ENCODE assay signal across 9 cellular contexts in genomic region chr19:40421468-40421778, GRCh38. TPM values are rescaled to one million over a fixed set of nuclear protein-coding genes. Genes with fewer than 3 reads are reported as not detected.
DNase-seq lines count a peak whose midpoint lies in the region; ATAC-seq and TF ChIP-seq lines count a peak whose summit lies in the region.
"Had no signal": no experiment of that assay in that cellular context is flagged by ENCODE, and none has a peak within 500 bp of the region (broad histone marks: within the 10 kb centered on the region; RNA-seq: fewer than 3 reads in every experiment).

No MANE protein-coding gene starts in this region.

- H3K27ac ChIP-seq in DOHH2 (ENCODE audit: low read depth, low read length) (0 out of 2 replicates have a peak overlapping the region, but pooled peaks have one; percentile 8), RWPE1 (peak overlapping the region; percentile 93), epithelial cell of prostate (peak overlapping the region; percentile 96)

- H3K4me1 ChIP-seq in DOHH2 (ENCODE audit: control insufficient read depth, low read length): peaks cover 46% of the 10 kb centered on the region

- no peaks in the 10 kb centered on the region for H3K27me3 ChIP-seq in DOHH2 (ENCODE audit: control insufficient read depth, low read length)

- H3K79me2 ChIP-seq in DOHH2 (ENCODE audit: control insufficient read depth, low read length): peaks cover 13% of the 10 kb centered on the region

- TF ChIP-seq CTCF in DOHH2 (IDR thresholded peaks at IDR 0.05; ENCODE audit: low read depth, low read length, poor library complexity, severe bottlenecking) (no peak), RWPE1 (conservative IDR thresholded peaks at IDR 0.05; ENCODE audit: low read depth) (no peak), progenitor cell of endocrine pancreas (IDR thresholded peaks at IDR 0.05; ENCODE audit: unreplicated experiment) (no peak)

- CTCF ChIA-PET in RWPE1 (lab: Yijun Ruan, JAX): interaction anchor here (0.5 to 1.9 kb wide), 10 partner anchors 10 to 150 kb away, joined by 3 to 15 read pairs (median 4); partner anchors contain the start of gene SERTAD3

- H3K27ac Mint-ChIP-seq in progenitor cell of endocrine pancreas: peak overlapping the region; percentile 97

- no peaks in the 10 kb centered on the region for H3K9me3 Mint-ChIP-seq in progenitor cell of endocrine pancreas (ENCODE audit: low read depth)

- H3K4me1 Mint-ChIP-seq in progenitor cell of endocrine pancreas (ENCODE audit: low read depth): peaks cover 12% of the 10 kb centered on the region

- ATAC-seq in HG02798 (IDR thresholded peaks at IDR 0.05; ENCODE audit: poor library complexity, unreplicated experiment) (no peak), HG02852 (IDR thresholded peaks at IDR 0.05; ENCODE audit: unreplicated experiment) (no peak)

- H3K9me2 ChIP-seq in DOHH2 (replicated peaks; ENCODE audit: control insufficient read depth, low read length): no peaks in the 10 kb centered on the region

- no peak for DNase-seq in RWPE1 (ENCODE audit: low spot score)
- DNase-seq in epithelial cell of prostate (ENCODE audit: low read depth, low spot score): no peak
- no peak for DNase-seq in progenitor cell of endocrine pancreas (ENCODE audit: low spot score, unreplicated experiment)
- no peak for DNase-seq in dedifferentiated amniotic fluid mesenchymal stem cell (ENCODE audit: extremely low spot score)
- DNase-seq in kidney glomerular epithelial cell (lab: John Stamatoyannopoulos, UW): no peak
- DNase-seq: activated CD8-positive, alpha-beta memory T cell treated with anti-CD3 and anti-CD28 coated beads, Interleukin-2, amount 50 U/mL, for 4 hours had no signal

- no peaks in the 10 kb centered on the region for H4K20me1 ChIP-seq in DOHH2 (ENCODE audit: control insufficient read depth, insufficient read depth, low read depth, low read length)

- H3K4me3 Mint-ChIP-seq in progenitor cell of endocrine pancreas (ENCODE audit: low read depth): peak overlapping the region; percentile 71

- H3K9me3 ChIP-seq in DOHH2 (ENCODE audit: control insufficient read depth, insufficient read depth, low read length): no peaks in the 10 kb centered on the region

- H3K4me2 ChIP-seq in DOHH2 (ENCODE audit: low read length): peak overlapping the region; percentile 88

- peaks cover 2% of the 10 kb centered on the region for H3K27me3 Mint-ChIP-seq in progenitor cell of endocrine pancreas

- POLR2A ChIA-PET in RWPE1 (lab: Yijun Ruan, JAX; ENCODE audit: low non-redundant PET): interaction anchor here (0.7 to 2.0 kb wide), 3 partner anchors 22 to 197 kb away, joined by 3 to 10 read pairs (median 3); partner anchors contain the start of gene BLVRB

- H3F3A ChIP-seq in DOHH2 (ENCODE audit: control insufficient read depth, insufficient read depth): peaks cover 9% of the 10 kb centered on the region

- H3K36me3 Mint-ChIP-seq in progenitor cell of endocrine pancreas (ENCODE audit: insufficient read depth): no peaks in the 10 kb centered on the region

- H3K36me3 ChIP-seq in DOHH2 (ENCODE audit: control insufficient read depth, low read length): peaks cover 12% of the 10 kb centered on the region

- peak overlapping the region; percentile 76 for H3K4me3 ChIP-seq in DOHH2 (ENCODE audit: low read length)

RNA-seq across cellular contexts. Expression of gene SERTAD1, which starts 4.4 kb away (rescaled TPM):
- total RNA-seq in progenitor cell of endocrine pancreas: 4.1 and 4.4 TPM in 2 replicates

RNA-seq across cellular contexts. Expression of gene PRX, which starts 8.2 kb away (rescaled TPM):
- total RNA-seq in progenitor cell of endocrine pancreas: 0.96 and 1.2 TPM in 2 replicates

RNA-seq across cellular contexts. Expression of gene SERTAD3, which starts 22.7 kb away (rescaled TPM):
- total RNA-seq in progenitor cell of endocrine pancreas: 26.5 and 27.5 TPM in 2 replicates

RNA-seq across cellular contexts. Expression of gene HIPK4, which starts 31.4 kb away (rescaled TPM):
- total RNA-seq in progenitor cell of endocrine pancreas: 0.11 TPM in 1 of 2 replicates, not detected in the other

RNA-seq across cellular contexts. Expression of gene BLVRB, which starts 44.1 kb away (rescaled TPM):
- total RNA-seq in progenitor cell of endocrine pancreas: 14.0 and 16.4 TPM in 2 replicates

Comparison
In these comparisons a context has a peak if more than half of its experiments do, and no peak if none do; other contexts are left out.
1. H3K27ac ChIP-seq: peak in every context shown above with its lines; median percentile 96 in epithelial cell of prostate; 93 in RWPE1; 8 in DOHH2.